Comparison of ENCODE assay signal across 8 cellular contexts in genomic region chr2:156340818-156341481, GRCh38. TPM values are rescaled to one million over a fixed set of nuclear protein-coding genes. Genes with fewer than 3 reads are reported as not detected.
A peak's percentile ranks its signal among the peaks of the same experiment; 100 is the strongest.
DNase-seq lines count a peak whose midpoint lies in the region; ATAC-seq, FAIRE-seq and TF ChIP-seq lines count a peak whose summit lies in the region.

No MANE protein-coding gene starts in this region.

- H3K4me3 ChIP-seq in AG10803 (ENCODE audit: low read length) (peak overlapping the region; percentile 80), osteoblast (ENCODE audit: insufficient read depth, low read length) (peak overlapping the region; percentile 91)

- H3K27ac ChIP-seq in VCaP: peak overlapping the region; percentile 89
- peak overlapping the region; percentile 98 for H3K27ac ChIP-seq in osteoblast (ENCODE audit: low read depth, low read length)

- TF ChIP-seq POLR2A in erythroblast (IDR thresholded peaks at IDR 0.05; ENCODE audit: low read length): peak; percentile 9
- no peak for TF ChIP-seq POLR2A in H54 (IDR thresholded peaks at IDR 0.05; ENCODE audit: low read depth, low read length)

- H2AFZ ChIP-seq in osteoblast (ENCODE audit: low read length): peak overlapping the region; percentile 57

- peak; percentile 8 for ATAC-seq in GM18867 (IDR thresholded peaks at IDR 0.05; ENCODE audit: unreplicated experiment)

- H3K36me3 ChIP-seq in osteoblast (ENCODE audit: insufficient read depth, low read length): no peaks in the 10 kb centered on the region

- peaks cover 20% of the 10 kb centered on the region for H3K4me1 ChIP-seq in osteoblast (ENCODE audit: insufficient read depth, low read length)

- no peaks in the 10 kb centered on the region for H4K20me1 ChIP-seq in osteoblast (ENCODE audit: insufficient read depth, low read length)

- peaks cover 21% of the 10 kb centered on the region for H3K79me2 ChIP-seq in osteoblast (ENCODE audit: insufficient read depth, low read length)

- no peaks in the 10 kb centered on the region for H3K9me3 ChIP-seq in osteoblast (ENCODE audit: low read depth, low read length)

- H3K27me3 ChIP-seq in osteoblast (ENCODE audit: insufficient read depth, low read length): no peaks in the 10 kb centered on the region

- DNase-seq in AG10803 (ENCODE audit: low read depth) (peak; percentile 44), Kasumi-1 (lab: John Stamatoyannopoulos, UW) (peak; percentile 82 to 86), erythroblast (lab: John Stamatoyannopoulos, UW) (peak; percentile 79 to 82), osteoblast (ENCODE audit: insufficient read length, low spot score, missing footprints) (no peak), OCI-M2 (lab: John Stamatoyannopoulos, UW; ENCODE audit: unreplicated experiment) (no peak), H54 (ENCODE audit: insufficient read length, low spot score) (no peak)

- H3K4me2 ChIP-seq in osteoblast (ENCODE audit: insufficient read depth, low read length): peak overlapping the region; percentile 99

- TF ChIP-seq CTCF in AG10803 (conservative IDR thresholded peaks at IDR 0.05; ENCODE audit: low read length): no peak
- TF ChIP-seq CTCF in VCaP (conservative IDR thresholded peaks at IDR 0.05): no peak
- TF ChIP-seq CTCF in osteoblast (IDR thresholded peaks at IDR 0.05; ENCODE audit: extremely low read depth, low read depth, low read length): no peak

- no peak for FAIRE-seq in H54 (lab: Jason Lieb, UNC)

RNA-seq across cellular contexts. Expression of gene NR4A2, which starts 8.4 kb away (rescaled TPM):
- 0.72 and 0.88 TPM in 2 replicates for total RNA-seq in osteoblast

Comparison
In these comparisons a context has a peak if more than half of its experiments do, and no peak if none do; other contexts are left out.
1. DNase-seq: peak in AG10803 (single experiment), Kasumi-1 (2 of 2) and erythroblast (2 of 2); none in osteoblast (single experiment), OCI-M2 (single experiment) and H54 (single experiment).